Comparison of ENCODE assay signal across 12 cellular contexts in the genomic region with DNA sequence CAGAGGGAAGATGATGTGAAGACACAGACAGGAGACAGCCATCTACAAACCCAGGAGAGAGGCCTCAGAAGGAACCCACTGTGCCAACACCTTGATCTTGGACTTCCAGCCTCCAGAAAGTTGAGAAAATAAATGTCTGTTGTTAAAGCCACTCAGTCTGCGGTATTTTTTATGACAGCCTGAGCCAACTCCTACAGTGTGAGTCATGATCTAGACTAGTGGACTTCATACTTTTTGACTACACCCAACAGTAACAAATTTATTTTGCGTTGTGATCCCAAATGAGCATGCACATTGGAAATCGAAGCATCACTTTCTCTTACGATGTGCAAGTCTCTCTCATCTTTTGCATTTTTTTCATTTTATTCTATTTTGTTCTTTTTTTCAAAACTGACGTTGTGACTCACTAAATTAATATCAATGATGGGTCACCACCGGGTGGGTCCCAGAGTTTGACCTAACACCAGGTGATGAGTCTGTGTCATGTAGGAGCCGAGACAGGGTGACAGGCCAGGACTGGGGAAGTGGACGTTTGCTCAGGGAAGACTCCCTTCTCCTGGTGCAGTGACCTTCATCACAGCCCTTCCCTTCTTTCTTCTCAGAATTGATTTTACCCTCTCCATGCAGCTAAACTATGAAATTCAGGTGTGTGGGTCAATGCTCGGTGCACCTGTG. TPM values are rescaled to one million over a fixed set of nuclear protein-coding genes. Genes with fewer than 3 reads are reported as not detected.
A peak's percentile ranks its signal among the peaks of the same experiment; 100 is the strongest.
DNase-seq lines count a peak whose midpoint lies in the region; ATAC-seq, FAIRE-seq and TF ChIP-seq lines count a peak whose summit lies in the region.
"Had no signal": no experiment of that assay in that cellular context is flagged by ENCODE, and none has a peak within 500 bp of the region (broad histone marks: within the 10 kb centered on the region; RNA-seq: fewer than 3 reads in every experiment).

No MANE protein-coding gene starts in this region.

- no peaks in the 10 kb centered on the region for H3K27me3 ChIP-seq in left lung
- H3K27me3 ChIP-seq: adrenal gland had no signal

- no peak overlapping the region for H3K4me3 Mint-ChIP-seq in WTC11
- no peak overlapping the region for H3K4me3 Mint-ChIP-seq in activated naive CD8-positive, alpha-beta T cell treated with anti-CD3 and anti-CD28 coated beads, Interleukin-2, amount 50 U/mL, for 24 hours

- DNase-seq in A172 (ENCODE audit: low spot score) (peak; percentile 75), WTC11 (ENCODE audit: low spot score) (no peak), left lung (no peak), GM10248 (ENCODE audit: extremely low spot score) (no peak), HTR-8/SVneo (ENCODE audit: insufficient read length, low spot score) (no peak)
- no peak for DNase-seq in activated naive CD8-positive, alpha-beta T cell treated with anti-CD3 and anti-CD28 coated beads, Interleukin-2, amount 50 U/mL, for 24 hours

- H3K4me3 ChIP-seq in left lung, result no peak overlapping the region
- H3K4me3 ChIP-seq: adrenal gland had no signal

- POLR2A ChIA-PET in WTC11 (lab: Charles Lee), result no interaction called here
- POLR2A ChIA-PET in GM10248 (lab: Yijun Ruan, JAX), result no interaction called here

- H3K36me3 Mint-ChIP-seq in WTC11, result no peaks in the 10 kb centered on the region
- no peaks in the 10 kb centered on the region for H3K36me3 Mint-ChIP-seq in activated naive CD8-positive, alpha-beta T cell treated with anti-CD3 and anti-CD28 coated beads, Interleukin-2, amount 50 U/mL, for 24 hours (ENCODE audit: low read depth)

- ATAC-seq in HG02642 (IDR thresholded peaks at IDR 0.05; ENCODE audit: poor library complexity, unreplicated experiment) (peak; percentile 9), WTC11 (no peak), left lung (peak; percentile 57), HG02759 (IDR thresholded peaks at IDR 0.05; ENCODE audit: unreplicated experiment) (no peak)
- ATAC-seq in activated naive CD8-positive, alpha-beta T cell treated with anti-CD3 and anti-CD28 coated beads, Interleukin-2, amount 50 U/mL, for 24 hours, result no peak
- ATAC-seq: esophagus mucosa had no signal

- H3K27ac Mint-ChIP-seq in WTC11, result peak overlapping the region; percentile 96
- no peak overlapping the region for H3K27ac Mint-ChIP-seq in activated naive CD8-positive, alpha-beta T cell treated with anti-CD3 and anti-CD28 coated beads, Interleukin-2, amount 50 U/mL, for 24 hours

- H3K27ac ChIP-seq in left lung, result no peak overlapping the region
- H3K27ac ChIP-seq: adrenal gland had no signal

- TF ChIP-seq CTCF in WTC11 (IDR thresholded peaks at IDR 0.05) (no peak), left lung (IDR thresholded peaks at IDR 0.05) (no peak), GM10248 (IDR thresholded peaks at IDR 0.05; ENCODE audit: control extremely low read depth, extremely low read depth, low read depth, missing control alignments) (no peak)

- intact Hi-C loops in left lung (cut with DNase I), result no loop called here

- H3K9me3 Mint-ChIP-seq in WTC11, result no peaks in the 10 kb centered on the region
- H3K9me3 Mint-ChIP-seq in activated naive CD8-positive, alpha-beta T cell treated with anti-CD3 and anti-CD28 coated beads, Interleukin-2, amount 50 U/mL, for 24 hours, result no peaks in the 10 kb centered on the region

- CTCF ChIA-PET in WTC11 (lab: Charles Lee) (interaction anchor here (1.3 to 2.7 kb wide), 2 partner anchors 28 to 265 kb away, joined by 3 to 24 read pairs; a partner anchor contains a TSS), GM10248 (lab: Yijun Ruan, JAX) (interaction anchor here (1.3 to 4.1 kb wide), 3 partner anchors 20 to 82 kb away, joined by 3 to 27 read pairs (median 4); no protein-coding TSS in a partner anchor)

- no peaks in the 10 kb centered on the region for H3K27me3 Mint-ChIP-seq in WTC11 (ENCODE audit: low read depth)
- H3K27me3 Mint-ChIP-seq in activated naive CD8-positive, alpha-beta T cell treated with anti-CD3 and anti-CD28 coated beads, Interleukin-2, amount 50 U/mL, for 24 hours, result peaks cover 1% of the 10 kb centered on the region

- no peak for FAIRE-seq in HTR-8/SVneo (lab: Jason Lieb, UNC)

- peaks cover 39% of the 10 kb centered on the region for H3K4me1 Mint-ChIP-seq in WTC11
- H3K4me1 Mint-ChIP-seq in activated naive CD8-positive, alpha-beta T cell treated with anti-CD3 and anti-CD28 coated beads, Interleukin-2, amount 50 U/mL, for 24 hours, result peaks cover 2% of the 10 kb centered on the region

- H3K36me3 ChIP-seq in left lung, result no peaks in the 10 kb centered on the region
- H3K36me3 ChIP-seq: adrenal gland had no signal

- H3K9me3 ChIP-seq in left lung, result no peaks in the 10 kb centered on the region
- H3K9me3 ChIP-seq: adrenal gland had no signal

- no peaks in the 10 kb centered on the region for H3K4me1 ChIP-seq in left lung
- H3K4me1 ChIP-seq: adrenal gland had no signal

TF ChIP-seq in WTC11, 78 proteins besides CTCF, POLR2A, EP300 and RAD21:
- no peak for TF ChIP-seq SMAD3 (CRISPR knock-in tag; IDR thresholded peaks at IDR 0.05; ENCODE audit: borderline replicate concordance)
- no peak for TF ChIP-seq SOX15 (CRISPR knock-in tag; IDR thresholded peaks at IDR 0.05)
- no peak for TF ChIP-seq ZNF423 (CRISPR knock-in tag; IDR thresholded peaks at IDR 0.05)
- no peak for TF ChIP-seq PRRX2 (CRISPR knock-in tag; IDR thresholded peaks at IDR 0.05)
- TF ChIP-seq, protein P1, sequence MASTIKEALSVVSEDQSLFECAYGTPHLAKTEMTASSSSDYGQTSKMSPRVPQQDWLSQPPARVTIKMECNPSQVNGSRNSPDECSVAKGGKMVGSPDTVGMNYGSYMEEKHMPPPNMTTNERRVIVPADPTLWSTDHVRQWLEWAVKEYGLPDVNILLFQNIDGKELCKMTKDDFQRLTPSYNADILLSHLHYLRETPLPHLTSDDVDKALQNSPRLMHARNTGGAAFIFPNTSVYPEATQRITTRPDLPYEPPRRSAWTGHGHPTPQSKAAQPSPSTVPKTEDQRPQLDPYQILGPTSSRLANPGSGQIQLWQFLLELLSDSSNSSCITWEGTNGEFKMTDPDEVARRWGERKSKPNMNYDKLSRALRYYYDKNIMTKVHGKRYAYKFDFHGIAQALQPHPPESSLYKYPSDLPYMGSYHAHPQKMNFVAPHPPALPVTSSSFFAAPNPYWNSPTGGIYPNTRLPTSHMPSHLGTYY (CRISPR knock-in tag; IDR thresholded peaks at IDR 0.05), result no peak
- TF ChIP-seq, protein P2, sequence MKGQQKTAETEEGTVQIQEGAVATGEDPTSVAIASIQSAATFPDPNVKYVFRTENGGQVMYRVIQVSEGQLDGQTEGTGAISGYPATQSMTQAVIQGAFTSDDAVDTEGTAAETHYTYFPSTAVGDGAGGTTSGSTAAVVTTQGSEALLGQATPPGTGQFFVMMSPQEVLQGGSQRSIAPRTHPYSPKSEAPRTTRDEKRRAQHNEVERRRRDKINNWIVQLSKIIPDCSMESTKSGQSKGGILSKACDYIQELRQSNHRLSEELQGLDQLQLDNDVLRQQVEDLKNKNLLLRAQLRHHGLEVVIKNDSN (CRISPR knock-in tag; IDR thresholded peaks at IDR 0.05), result no peak

RNA-seq across cellular contexts. Expression of a gene that starts 28.9 kb away (rescaled TPM):
- total RNA-seq in A172 (2014; rRNA removed; shearing (Covaris generic)), result 26.9 and 33.6 TPM in 2 replicates
- total RNA-seq in WTC11 (2021) (22.5 to 35.1 TPM (median 32.0 TPM) in 3 replicates), left lung (10 to 100 TPM; 26.4 to 46.9 TPM)

RNA-seq across cellular contexts. Expression of a gene that starts 36.8 kb away (rescaled TPM):
- not detected in 2 replicates for total RNA-seq in A172 (2014; rRNA removed; shearing (Covaris generic))
- total RNA-seq in WTC11 (2021), result 1.0 to 1.9 TPM (median 1.5 TPM) in 3 replicates
- not detected for total RNA-seq in left lung
- total RNA-seq: adrenal gland, esophagus mucosa, lung microvascular endothelial cell, SK-MEL-5 had no signal

Comparison
In these comparisons a context has a peak if more than half of its experiments do, and no peak if none do; other contexts are left out.
1. ATAC-seq: peak in HG02642 (single experiment) and left lung (single experiment); none in WTC11 (single experiment), HG02759 (single experiment) and activated naive CD8-positive, alpha-beta T cell treated with anti-CD3 and anti-CD28 coated beads, Interleukin-2, amount 50 U/mL, for 24 hours (single experiment).